1 cellular context compared by ENCODE assay signal in the genomic region with DNA sequence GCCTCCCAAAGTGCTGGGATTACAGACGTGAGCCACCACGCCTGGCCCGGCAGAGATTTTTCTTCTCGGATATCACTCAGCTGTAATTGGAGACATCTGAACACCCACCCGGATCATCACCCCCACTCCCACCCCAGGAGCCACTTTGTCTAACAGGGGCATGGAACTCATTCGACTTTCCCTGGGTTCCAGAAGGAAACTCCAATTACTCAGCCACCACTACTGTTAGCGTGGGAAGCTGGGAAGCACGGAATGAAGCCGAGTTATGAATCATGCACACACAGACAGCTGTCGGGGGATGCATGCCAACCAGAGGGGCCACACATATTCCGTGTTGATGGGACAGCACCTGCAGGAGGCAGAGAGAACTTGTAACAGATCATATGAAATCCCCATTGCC.
TF ChIP-seq lines count a peak whose summit lies in the region.

No MANE protein-coding gene starts in this region.

TF ChIP-seq in IMR-90, 13 proteins besides CTCF, POLR2A, EP300 and RAD21 (continued from another document):
- TF ChIP-seq, protein P1, sequence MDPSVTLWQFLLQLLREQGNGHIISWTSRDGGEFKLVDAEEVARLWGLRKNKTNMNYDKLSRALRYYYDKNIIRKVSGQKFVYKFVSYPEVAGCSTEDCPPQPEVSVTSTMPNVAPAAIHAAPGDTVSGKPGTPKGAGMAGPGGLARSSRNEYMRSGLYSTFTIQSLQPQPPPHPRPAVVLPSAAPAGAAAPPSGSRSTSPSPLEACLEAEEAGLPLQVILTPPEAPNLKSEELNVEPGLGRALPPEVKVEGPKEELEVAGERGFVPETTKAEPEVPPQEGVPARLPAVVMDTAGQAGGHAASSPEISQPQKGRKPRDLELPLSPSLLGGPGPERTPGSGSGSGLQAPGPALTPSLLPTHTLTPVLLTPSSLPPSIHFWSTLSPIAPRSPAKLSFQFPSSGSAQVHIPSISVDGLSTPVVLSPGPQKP (IDR thresholded peaks at IDR 0.05; ENCODE audit: borderline replicate concordance, low read depth, low read length), result no peak
- no peak for TF ChIP-seq BHLHE40 (IDR thresholded peaks at IDR 0.05; ENCODE audit: low read depth, low read length)
